1 cellular context compared by ENCODE assay signal in genomic region chr3:52218953-52219650, GRCh38.
TF ChIP-seq lines count a peak whose summit lies in the region.

No MANE protein-coding gene starts in this region.

TF ChIP-seq in IMR-90, 13 proteins besides CTCF, POLR2A, EP300 and RAD21:
- TF ChIP-seq RFX5 (IDR thresholded peaks at IDR 0.05; ENCODE audit: low read depth, low read length) (no peak), USF2 (IDR thresholded peaks at IDR 0.05; ENCODE audit: low read depth, low read length) (peak; percentile 42)
TF ChIP-seq in IMR-90: peak in this region for 1.
